ENCODE assay signal across 1 cellular context in genomic region chr1:182029379-182030331, GRCh38.
TF ChIP-seq lines count a peak whose summit lies in the region.

No MANE protein-coding gene starts in this region.

TF ChIP-seq in HepG2, 621 proteins besides CTCF, POLR2A, EP300 and RAD21 (continued from another document and continues in another):
- TF ChIP-seq ATF6 (CRISPR knock-in tag; conservative IDR thresholded peaks at IDR 0.05) (no peak), ZXDC (CRISPR knock-in tag; IDR thresholded peaks at IDR 0.05) (no peak), KMT2B (CRISPR knock-in tag; IDR thresholded peaks at IDR 0.05) (no peak), ZSCAN21 (CRISPR knock-in tag; IDR thresholded peaks at IDR 0.05; ENCODE audit: borderline replicate concordance) (no peak), TCF7 (IDR thresholded peaks at IDR 0.05; ENCODE audit: low read depth) (no peak), ISX (CRISPR knock-in tag; conservative IDR thresholded peaks at IDR 0.05) (no peak), RAD51 (IDR thresholded peaks at IDR 0.05; ENCODE audit: borderline replicate concordance) (no peak), POGK (CRISPR knock-in tag; conservative IDR thresholded peaks at IDR 0.05) (0 out of 2 replicates have a peak, but pooled peaks have one; percentile 30), ZBTB39 (CRISPR knock-in tag; IDR thresholded peaks at IDR 0.05) (no peak), ZNF333 (CRISPR knock-in tag; IDR thresholded peaks at IDR 0.05; ENCODE audit: borderline replicate concordance) (peak; percentile 33; the same call in 1 of the 2 replicates), ZNF335 (CRISPR knock-in tag; IDR thresholded peaks at IDR 0.05) (0 out of 2 replicates have a peak, but pooled peaks have one; percentile 31), JUN (CRISPR knock-in tag; IDR thresholded peaks at IDR 0.05) (no peak), SNAPC4 (CRISPR knock-in tag; IDR thresholded peaks at IDR 0.05) (0 out of 2 replicates have a peak, but pooled peaks have one; percentile 29), KAT8 (CRISPR knock-in tag; IDR thresholded peaks at IDR 0.05) (0 out of 2 replicates have a peak, but pooled peaks have one; percentile 44), FOXO4 (CRISPR knock-in tag; conservative IDR thresholded peaks at IDR 0.05) (no peak), KDM4B (CRISPR knock-in tag; IDR thresholded peaks at IDR 0.05) (no peak; the same call in 1 of the 2 replicates), ATRX (CRISPR knock-in tag; IDR thresholded peaks at IDR 0.05; ENCODE audit: borderline replicate concordance) (no peak), HOXA7 (CRISPR knock-in tag; IDR thresholded peaks at IDR 0.05) (no peak), PAWR (CRISPR knock-in tag; IDR thresholded peaks at IDR 0.05; ENCODE audit: borderline replicate concordance) (no peak), SRSF9 (IDR thresholded peaks at IDR 0.05; ENCODE audit: borderline replicate concordance, insufficient read depth, low read depth, low read length, poor library complexity, severe bottlenecking) (no peak), TARDBP (CRISPR knock-in tag; IDR thresholded peaks at IDR 0.05) (0 out of 2 replicates have a peak, but pooled peaks have one; percentile 25), ZNF800 (CRISPR knock-in tag; IDR thresholded peaks at IDR 0.05) (no peak), ZNF331 (CRISPR knock-in tag; IDR thresholded peaks at IDR 0.05) (no peak), ZNF775 (CRISPR knock-in tag; IDR thresholded peaks at IDR 0.05; ENCODE audit: borderline replicate concordance) (no peak), SNAPC2 (CRISPR knock-in tag; IDR thresholded peaks at IDR 0.05) (no peak), TGIF2 (CRISPR knock-in tag; IDR thresholded peaks at IDR 0.05) (no peak), MBNL3 (CRISPR knock-in tag; conservative IDR thresholded peaks at IDR 0.05) (no peak), ZNF737 (CRISPR knock-in tag; IDR thresholded peaks at IDR 0.05; ENCODE audit: borderline replicate concordance) (no peak), ESRRA (CRISPR knock-in tag; IDR thresholded peaks at IDR 0.05; ENCODE audit: low read depth) (no peak), CREM (IDR thresholded peaks at IDR 0.05) (no peak), CREM (CRISPR knock-in tag; IDR thresholded peaks at IDR 0.05) (no peak)
